Comparison of ENCODE assay signal across 1 cellular context in genomic region chr19:49739933-49740332, GRCh38.
TF ChIP-seq lines count a peak whose summit lies in the region.

No MANE protein-coding gene starts in this region.

TF ChIP-seq in K562, 482 proteins besides CTCF, POLR2A, EP300 and RAD21:
- TF ChIP-seq DACH1 (IDR thresholded peaks at IDR 0.05; ENCODE audit: partially characterized antibody) (no peak), OTX1 (CRISPR knock-in tag; IDR thresholded peaks at IDR 0.05) (no peak), CBFA2T3 (IDR thresholded peaks at IDR 0.05) (no peak), USF2 (CRISPR knock-in tag; IDR thresholded peaks at IDR 0.05) (no peak)
